1 cellular context compared by ENCODE assay signal in the genomic region with DNA sequence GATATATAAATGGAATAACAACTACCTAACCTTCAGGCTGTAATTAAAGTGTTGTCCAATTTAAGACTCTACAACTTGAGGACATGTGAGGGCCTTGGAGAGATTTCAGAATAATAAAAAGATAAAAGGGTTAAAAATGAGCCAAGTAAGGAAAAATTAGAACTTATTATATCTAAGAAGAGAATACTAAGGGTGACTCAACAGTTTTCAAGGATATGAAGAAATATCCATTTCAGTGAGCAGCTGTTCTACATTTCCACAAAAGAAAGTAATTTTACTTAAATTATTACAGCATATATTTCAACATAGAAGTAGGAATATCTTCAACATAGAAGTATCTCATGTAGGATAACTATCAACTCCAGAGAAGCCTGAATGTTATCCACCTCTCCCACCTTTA.
TF ChIP-seq lines count a peak whose summit lies in the region.

No MANE protein-coding gene starts in this region.

TF ChIP-seq in SK-N-SH treated with all-trans-retinoic acid at 6 μM for 48 hours, 23 proteins besides CTCF, POLR2A, EP300 and RAD21 (continued from another document):
- TF ChIP-seq, protein P1, sequence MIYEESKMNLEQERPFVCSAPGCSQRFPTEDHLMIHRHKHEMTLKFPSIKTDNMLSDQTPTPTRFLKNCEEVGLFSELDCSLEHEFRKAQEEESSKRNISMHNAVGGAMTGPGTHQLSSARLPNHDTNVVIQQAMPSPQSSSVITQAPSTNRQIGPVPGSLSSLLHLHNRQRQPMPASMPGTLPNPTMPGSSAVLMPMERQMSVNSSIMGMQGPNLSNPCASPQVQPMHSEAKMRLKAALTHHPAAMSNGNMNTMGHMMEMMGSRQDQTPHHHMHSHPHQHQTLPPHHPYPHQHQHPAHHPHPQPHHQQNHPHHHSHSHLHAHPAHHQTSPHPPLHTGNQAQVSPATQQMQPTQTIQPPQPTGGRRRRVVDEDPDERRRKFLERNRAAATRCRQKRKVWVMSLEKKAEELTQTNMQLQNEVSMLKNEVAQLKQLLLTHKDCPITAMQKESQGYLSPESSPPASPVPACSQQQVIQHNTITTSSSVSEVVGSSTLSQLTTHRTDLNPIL (CRISPR knock-in tag; IDR thresholded peaks at IDR 0.05; ENCODE audit: low read depth), result no peak
